In genomic region chr5:172765766-172766286, GRCh38 we compare ENCODE assay signal across 8 cellular contexts. TPM values are rescaled to one million over a fixed set of nuclear protein-coding genes. Genes with fewer than 3 reads are reported as not detected.
DNase-seq lines count a peak whose midpoint lies in the region; ATAC-seq and TF ChIP-seq lines count a peak whose summit lies in the region.

No MANE protein-coding gene starts in this region.

- 11 to 18% methylated on average over 4 of the region's 4 CpGs for WGBS in esophagus squamous epithelium, 2 donors

- H3K9ac ChIP-seq in SK-N-MC (ENCODE audit: insufficient read length), result peak overlapping the region; percentile 9

- H3K27ac ChIP-seq in SK-N-MC, result peak overlapping the region; percentile 93
- peak overlapping the region; percentile 96 to 100 (median 99) for H3K27ac ChIP-seq in esophagus squamous epithelium
- peak overlapping the region; percentile 92 for H3K27ac ChIP-seq in osteoblast (ENCODE audit: low read depth, low read length)

- no peak for TF ChIP-seq CTCF in Calu3 (IDR thresholded peaks at IDR 0.05; ENCODE audit: unreplicated experiment)
- no peak for TF ChIP-seq CTCF in esophagus squamous epithelium (IDR thresholded peaks at IDR 0.05)
- TF ChIP-seq CTCF in osteoblast (IDR thresholded peaks at IDR 0.05; ENCODE audit: extremely low read depth, low read depth, low read length), result no peak

- BruUV-seq in Calu3 (replicated peaks; lab: Mats Ljungman, UMichigan), result no TSS peak

- peaks cover 18 to 57% (median 21%) of the 10 kb centered on the region in 3 donors for H3K4me1 ChIP-seq in esophagus squamous epithelium
- H3K4me1 ChIP-seq in osteoblast (ENCODE audit: insufficient read depth, low read length), result peaks cover 24% of the 10 kb centered on the region

- H3K36me3 ChIP-seq in SK-N-MC (ENCODE audit: insufficient read depth, low read length) (peaks cover 24% of the 10 kb centered on the region), esophagus squamous epithelium (peaks cover 0 to 33% (median 30%) of the 10 kb centered on the region in 3 donors), osteoblast (ENCODE audit: insufficient read depth, low read length) (peaks cover 30% of the 10 kb centered on the region)

- H3K4me3 ChIP-seq in SK-N-MC (peak overlapping the region; percentile 80), esophagus squamous epithelium (peak overlapping the region in 3 of 4 donors; percentile 77 to 96 (median 77)), osteoblast (ENCODE audit: insufficient read depth, low read length) (peak overlapping the region; percentile 80)

- intact Hi-C loops in Calu3 (cut with micrococcal nuclease; ENCODE audit: unreplicated experiment) (loop anchor here (2.0 kb wide), 1 partner anchor 35 kb away; no protein-coding TSS in a partner anchor), esophagus squamous epithelium (cut with DNase I) (no loop called here)

- H3K36me3 Mint-ChIP-seq in Calu3 (ENCODE audit: insufficient read depth, unreplicated experiment), result peaks cover 71% of the 10 kb centered on the region

- DNase-seq in Calu3 (no peak), SK-N-MC (ENCODE audit: low read depth, low spot score) (no peak), esophagus squamous epithelium (lab: John Stamatoyannopoulos, UW) (no peak), osteoblast (ENCODE audit: insufficient read length, low spot score, missing footprints) (no peak), NCI-H1048 (lab: John Stamatoyannopoulos, UW) (no peak), HCEC 1CT (no peak)

- peaks cover 32% of the 10 kb centered on the region for H4K20me1 ChIP-seq in osteoblast (ENCODE audit: insufficient read depth, low read length)

- H3K4me2 ChIP-seq in osteoblast (ENCODE audit: insufficient read depth, low read length), result peak overlapping the region; percentile 94

- H3K27me3 ChIP-seq in esophagus squamous epithelium (no peaks in the 10 kb centered on the region), osteoblast (ENCODE audit: insufficient read depth, low read length) (no peaks in the 10 kb centered on the region)

- H3K9me3 ChIP-seq in SK-N-MC (ENCODE audit: low read depth, low read length) (no peaks in the 10 kb centered on the region), esophagus squamous epithelium (no peaks in the 10 kb centered on the region), osteoblast (ENCODE audit: low read depth, low read length) (no peaks in the 10 kb centered on the region)

- no peaks in the 10 kb centered on the region for H3K9me3 Mint-ChIP-seq in Calu3 (ENCODE audit: low read depth, unreplicated experiment)

- H3K79me2 ChIP-seq in osteoblast (ENCODE audit: insufficient read depth, low read length), result peaks cover 34% of the 10 kb centered on the region

- H3K27ac Mint-ChIP-seq in Calu3 (ENCODE audit: unreplicated experiment), result peak overlapping the region; percentile 75

- peaks cover 58% of the 10 kb centered on the region for H3K4me1 Mint-ChIP-seq in Calu3 (ENCODE audit: low read depth, unreplicated experiment)

- CTCF ChIA-PET in Calu3 (lab: Charles Lee), result interaction anchor here (0.8 to 1.6 kb wide), 10 partner anchors 12 to 313 kb away, joined by 3 to 19 read pairs (median 9); no protein-coding TSS in a partner anchor

- H2AFZ ChIP-seq in osteoblast (ENCODE audit: low read length), result no peak overlapping the region

- no peak for TF ChIP-seq POLR2A in esophagus squamous epithelium (IDR thresholded peaks at IDR 0.05)

- ATAC-seq in HG02852 (IDR thresholded peaks at IDR 0.05; ENCODE audit: unreplicated experiment) (no peak), GM21737 (IDR thresholded peaks at IDR 0.05; ENCODE audit: unreplicated experiment) (no peak)

- no peaks in the 10 kb centered on the region for H3K27me3 Mint-ChIP-seq in Calu3 (ENCODE audit: unreplicated experiment)

- H3K4me3 Mint-ChIP-seq in Calu3 (ENCODE audit: low read depth, unreplicated experiment), result peak overlapping the region; percentile 74

RNA-seq across cellular contexts. Expression of gene DUSP1, which starts 5.2 kb away (rescaled TPM):
- total RNA-seq in Calu3 (2022) (38.1 and 50.5 TPM in 2 replicates), esophagus squamous epithelium (100 to 1,000 TPM; 222 to 415 (median 252) TPM), osteoblast (69.2 and 74.6 TPM in 2 replicates)
